In the genomic region with DNA sequence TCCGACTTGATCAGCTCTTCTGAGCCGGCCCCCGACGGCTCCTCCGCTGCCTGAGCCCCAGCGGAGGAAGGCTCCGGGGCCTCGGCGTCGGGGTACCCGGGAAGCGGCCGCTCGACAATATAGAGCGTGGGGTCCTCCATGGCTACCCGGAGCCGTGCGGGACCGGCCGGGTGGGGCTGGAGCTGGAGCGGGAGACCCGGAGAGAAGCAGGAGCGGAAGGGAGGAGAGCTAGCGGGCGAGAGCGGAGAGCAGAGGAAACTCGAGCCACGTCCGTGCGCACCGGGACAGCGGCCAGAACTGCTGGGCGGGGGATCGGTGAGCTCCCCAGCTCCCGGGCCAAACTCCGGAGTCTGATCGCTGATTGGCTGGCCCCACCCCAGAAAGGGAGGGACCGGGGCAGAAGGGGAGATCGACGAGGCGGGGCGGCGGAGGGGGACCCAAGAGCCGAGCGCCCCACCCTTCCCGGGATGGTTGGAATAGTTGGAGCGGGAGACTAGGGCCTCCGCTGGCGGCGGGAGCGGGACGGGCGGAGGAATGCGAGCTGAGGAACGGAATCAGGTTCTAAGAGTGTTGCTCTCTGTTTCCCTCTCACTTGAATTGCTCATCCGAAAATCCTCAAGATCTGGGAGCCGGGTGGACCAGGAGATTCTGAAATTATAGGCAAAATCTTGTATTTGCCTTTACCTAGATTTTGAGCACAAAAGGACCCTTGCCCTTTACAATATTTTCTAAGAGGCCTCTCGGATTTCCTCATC, we compare ENCODE assay signal across 7 cellular contexts. TPM values are rescaled to one million over a fixed set of nuclear protein-coding genes. Genes with fewer than 3 reads are reported as not detected.
DNase-seq lines count a peak whose midpoint lies in the region; ATAC-seq and TF ChIP-seq lines count a peak whose summit lies in the region.

TSS of gene CAVIN1 (minus strand) at position 299 of the 755 bp plus-strand sequence. CDS start at position 140, 159 bp downstream.

- peak within 1 kb of the TSS; percentile 85 for H3K4me3 Mint-ChIP-seq in activated naive CD8-positive, alpha-beta T cell
- peak within 1 kb of the TSS; percentile 83 to 95 (median 89) for H3K4me3 Mint-ChIP-seq in naive B cell

- peaks cover 16% of the 10 kb centered on the region for H3K4me1 Mint-ChIP-seq in activated naive CD8-positive, alpha-beta T cell (ENCODE audit: low read depth)
- H3K4me1 Mint-ChIP-seq in naive B cell = peaks cover 12 to 17% (median 15%) of the 10 kb centered on the region in 3 donors

- peak within 1 kb of the TSS; percentile 41 for H3K27ac Mint-ChIP-seq in activated naive CD8-positive, alpha-beta T cell
- H3K27ac Mint-ChIP-seq in naive B cell = peak within 1 kb of the TSS in 2 of 6 donors; percentile 34 to 56

- peaks cover 16% of the 10 kb centered on the region for H3K4me1 ChIP-seq in foreskin keratinocyte
- peaks cover 24 to 57% (median 34%) of the 10 kb centered on the region in 4 donors for H3K4me1 ChIP-seq in upper lobe of left lung

- TF ChIP-seq CTCF in foreskin keratinocyte (conservative IDR thresholded peaks at IDR 0.05) = no peak
- TF ChIP-seq CTCF in upper lobe of left lung (IDR thresholded peaks at IDR 0.05) = peak in 1 of 6 experiments; percentile 7

- H3K4me3 ChIP-seq in GM08714 (ENCODE audit: low read length) (peak within 1 kb of the TSS; percentile 30; the same call in 1 of the 2 replicates), upper lobe of left lung (peak within 1 kb of the TSS; percentile 63 to 75 (median 66))

- H3K9me3 Mint-ChIP-seq in activated naive CD8-positive, alpha-beta T cell (ENCODE audit: low read depth) = no peaks in the 10 kb centered on the region
- H3K9me3 Mint-ChIP-seq in naive B cell = no peaks in the 10 kb centered on the region

- peak; percentile 73 for ATAC-seq in foreskin keratinocyte
- peak; percentile 19 to 39 for ATAC-seq in naive B cell (ENCODE audit: low read depth in 2 of 2)
- ATAC-seq in upper lobe of left lung (ENCODE audit: low FRiP score in 2 of 2) = peak; percentile 91 to 96
- no peak for ATAC-seq in HG03135 (IDR thresholded peaks at IDR 0.05; ENCODE audit: unreplicated experiment)

- no peaks in the 10 kb centered on the region for H3K36me3 Mint-ChIP-seq in activated naive CD8-positive, alpha-beta T cell
- no peaks in the 10 kb centered on the region for H3K36me3 Mint-ChIP-seq in naive B cell

- H3K27me3 Mint-ChIP-seq in activated naive CD8-positive, alpha-beta T cell = peaks cover 4% of the 10 kb centered on the region
- peaks cover 10 to 53% (median 41%) of the 10 kb centered on the region in 3 donors for H3K27me3 Mint-ChIP-seq in naive B cell

- peak; percentile 83 to 95 (median 89) for TF ChIP-seq POLR2A in upper lobe of left lung (IDR thresholded peaks at IDR 0.05)

- H3K27ac ChIP-seq in foreskin keratinocyte (peak within 1 kb of the TSS; percentile 49), upper lobe of left lung (peak within 1 kb of the TSS; percentile 87 to 95 (median 92))

- WGBS in upper lobe of left lung, 2 donors = 3 to 4% methylated on average over 35 to 53 of the region's 58 CpGs

- TF ChIP-seq EP300 in upper lobe of left lung (IDR thresholded peaks at IDR 0.05) = peak in 1 of 4 donors; percentile 36

- DNase-seq in NCI-H1105 treated with DMSO at 0.1 percent for 48 hours (lab: John Stamatoyannopoulos, UW) = peak; percentile 60
- peak; percentile 86 to 92 for DNase-seq in foreskin keratinocyte
- no peak for DNase-seq in naive B cell
- DNase-seq in upper lobe of left lung = peak; percentile 97

- H3K9me3 ChIP-seq in upper lobe of left lung = no peaks in the 10 kb centered on the region

- H3K27me3 ChIP-seq in foreskin keratinocyte (no peaks in the 10 kb centered on the region), upper lobe of left lung (peaks cover 0 to 4% (median 2%) of the 10 kb centered on the region in 4 donors)

- H3K36me3 ChIP-seq in upper lobe of left lung = no peaks in the 10 kb centered on the region

RNA-seq across cellular contexts. Expression of gene CAVIN1, which starts in this region (rescaled TPM):
- 351 and 355 TPM in 2 replicates for total RNA-seq in foreskin keratinocyte
- 215 and 236 TPM in 2 replicates for polyA plus RNA-seq in foreskin keratinocyte
- polyA plus RNA-seq in naive B cell (ENCODE audit: low read depth in 6 of 6) = not detected
- 100 to 1,000 TPM in 5 of 6 donors, 10 to 100 TPM in 1; 89.1 to 406 (median 307) TPM for total RNA-seq in upper lobe of left lung

Comparison
In these comparisons a context has a peak if more than half of its experiments do, and no peak if none do; other contexts are left out.
1. RNA of gene CAVIN1 (polyA plus RNA-seq): 215 to 236 TPM in foreskin keratinocyte; not detected in naive B cell; every median in the first group is over 100 times any median in the second.
2. Peak in ATAC-seq in naive B cell; RNA of the gene not detected or under 1 TPM.